In genomic region chr1:239112536-239112935, GRCh38 we compare ENCODE assay signal across 18 cellular contexts.
DNase-seq lines count a peak whose midpoint lies in the region; ATAC-seq, FAIRE-seq and TF ChIP-seq lines count a peak whose summit lies in the region.
"Had no signal": no experiment of that assay in that cellular context is flagged by ENCODE, and none has a peak within 500 bp of the region (broad histone marks: within the 10 kb centered on the region; RNA-seq: fewer than 3 reads in every experiment).

No MANE protein-coding gene starts in this region.

- no peak overlapping the region for H3K4ac ChIP-seq in H1 (replicated peaks; ENCODE audit: insufficient read length, low read depth, low read length)

- H3K27me3 ChIP-seq in H1 (replicated peaks in 1 of 4; ENCODE audit: control insufficient read depth in 3 of 4, extremely low read depth in 1 of 4, insufficient read depth in 3 of 4, low read length in 3 of 4) = no peaks in the 10 kb centered on the region
- H3K27me3 ChIP-seq: BLaER1 treated with 17β-estradiol and CSF1 and Interleukin-3, amounts not matched to agents 10 nM and 100 nM had no signal

- H3K79me2 ChIP-seq in H1 (ENCODE audit: control insufficient read depth in 1 of 2, insufficient read depth in 2 of 2, low read length in 2 of 2) = no peaks in the 10 kb centered on the region

- ATAC-seq in HG03045 (IDR thresholded peaks at IDR 0.05; ENCODE audit: unreplicated experiment) (no peak), HG03342 (IDR thresholded peaks at IDR 0.05; ENCODE audit: unreplicated experiment) (no peak)
- ATAC-seq: K562, T-cell had no signal

- H3K4me1 Mint-ChIP-seq in mesothelial cell of epicardium = no peaks in the 10 kb centered on the region
- H3K4me1 Mint-ChIP-seq: T-cell had no signal

- no peak overlapping the region for H3K56ac ChIP-seq in H1 (replicated peaks; ENCODE audit: insufficient read length, low read depth, low read length)

- no peak overlapping the region for H3K23ac ChIP-seq in H1 (ENCODE audit: insufficient read length)

- CTCF ChIA-PET in H1 (lab: Charles Lee; ENCODE audit: partially characterized antibody) = interaction anchor here (0.7 to 2.1 kb wide), 4 partner anchors 14 to 785 kb away, joined by 3 to 4 read pairs (median 3); no protein-coding TSS in a partner anchor

- H2BK20ac ChIP-seq in H1 (ENCODE audit: low read length) = peak overlapping the region; percentile 80; the same call in 1 of the 2 replicates

- H3K14ac ChIP-seq in H1 (ENCODE audit: insufficient read length) = no peak overlapping the region

- no peaks in the 10 kb centered on the region for H4K20me1 ChIP-seq in H1 (replicated peaks in 1 of 2; ENCODE audit: control insufficient read depth in 1 of 2, insufficient read depth in 2 of 2, low read length in 2 of 2)
- H4K20me1 ChIP-seq: BLaER1 treated with 17β-estradiol and CSF1 and Interleukin-3, amounts not matched to agents 10 nM and 100 nM had no signal

- no peak for TF ChIP-seq EP300 in H1 (IDR thresholded peaks at IDR 0.05; ENCODE audit: borderline replicate concordance in 1 of 2, low read depth in 2 of 2, low read length in 2 of 2)

- 0 out of 2 replicates have a peak overlapping the region, but pooled peaks have one; percentile 40 for H3K18ac ChIP-seq in H1 (ENCODE audit: extremely low read depth, low read length)

- FAIRE-seq in H1 (lab: Jason Lieb, UNC) = no peak
- FAIRE-seq: H54, K562 had no signal

- no peak overlapping the region for H2BK15ac ChIP-seq in H1 (ENCODE audit: low read length)

- H3K23me2 ChIP-seq in H1 (ENCODE audit: low read depth, low read length) = no peaks in the 10 kb centered on the region

- no peak overlapping the region for H4K91ac ChIP-seq in H1 (replicated peaks; ENCODE audit: insufficient read length, low read length)

- no peak overlapping the region for H3K4me2 ChIP-seq in H1 (ENCODE audit: insufficient read depth in 1 of 2, low read depth in 2 of 2, low read length in 2 of 2)
- H3K4me2 ChIP-seq: BLaER1 treated with 17β-estradiol and CSF1 and Interleukin-3, amounts not matched to agents 10 nM and 100 nM; SK-N-SH had no signal

- no peak overlapping the region for H3K27ac ChIP-seq in H1 (ENCODE audit: low read depth, low read length)
- H3K27ac ChIP-seq: BLaER1 treated with 17β-estradiol and CSF1 and Interleukin-3, amounts not matched to agents 10 nM and 100 nM had no signal

- 75% methylated on average over 3 of the region's 3 CpGs; no CpG with 5 or more reads in 1 of the 2 experiments for WGBS in H1 (ENCODE audit: extremely low coverage in 1 of 2, insufficient coverage in 1 of 2, insufficient read length in 1 of 2, insufficient replicate concordance in 2 of 2, low coverage in 1 of 2, low lambda C conversion rate in 2 of 2, missing lambda C conversion rate in 1 of 2), 2 experiments

- no peak overlapping the region for H2BK5ac ChIP-seq in H1 (ENCODE audit: low read depth, low read length)

- no peak for TF ChIP-seq POLR2A in H1 (IDR thresholded peaks at IDR 0.05; ENCODE audit: control extremely low read depth in 1 of 2, low read depth in 2 of 2, low read length in 2 of 2)

- peak; percentile 1 to 3 for DNase-seq in NCI-H526 (lab: John Stamatoyannopoulos, UW)
- DNase-seq in NCI-H526 treated with DMSO at 0.1 percent for 48 hours (lab: John Stamatoyannopoulos, UW) = no peak
- peak; percentile 35 to 80 for DNase-seq in NCI-H2081 (lab: John Stamatoyannopoulos, UW)
- DNase-seq in H1 (ENCODE audit: low read depth in 1 of 2, low spot score in 2 of 2) = no peak
- DNase-seq in retina = peak; percentile 6
- DNase-seq in mesothelial cell of epicardium (ENCODE audit: low spot score in 2 of 2, unreplicated experiment in 2 of 2) = no peak
- DNase-seq: DMS 273 treated with DMSO at 0.1 percent for 48 hours, MV-4-11, NCI-H187, NCI-H2171 treated with DMSO at 0.1 percent for 48 hours, SHP77, SK-N-SH, T-cell had no signal

- peaks cover 2% of the 10 kb centered on the region for H3K27me3 Mint-ChIP-seq in mesothelial cell of epicardium (ENCODE audit: low read depth)
- H3K27me3 Mint-ChIP-seq: T-cell had no signal

- H2BK12ac ChIP-seq in H1 (ENCODE audit: low read depth, low read length) = peak overlapping the region; percentile 61; the same call in 1 of the 2 replicates

- no peak for TF ChIP-seq CTCF in H1 (IDR thresholded peaks at IDR 0.05; ENCODE audit: control extremely low read depth in 1 of 3, insufficient read depth in 1 of 3, low read depth in 1 of 3, low read length in 3 of 3)
- no peak for TF ChIP-seq CTCF in mesothelial cell of epicardium (IDR thresholded peaks at IDR 0.05; ENCODE audit: unreplicated experiment)

- H3K4me1 ChIP-seq in H1 (replicated peaks in 1 of 4; ENCODE audit: control insufficient read depth in 3 of 4, insufficient read depth in 4 of 4, low read length in 3 of 4) = peaks cover 0 to 3% (median 0%) of the 10 kb centered on the region in 4 experiments; a peak in 2 of 7 replicates
- H3K4me1 ChIP-seq: BLaER1 treated with 17β-estradiol and CSF1 and Interleukin-3, amounts not matched to agents 10 nM and 100 nM had no signal

- no peak overlapping the region for H2AK5ac ChIP-seq in H1 (ENCODE audit: low read depth, low read length)

- H3K36me3 ChIP-seq in H1 (ENCODE audit: control insufficient read depth in 2 of 4, insufficient read depth in 4 of 4, low read length in 3 of 4) = no peaks in the 10 kb centered on the region
- H3K36me3 ChIP-seq: BLaER1 treated with 17β-estradiol and CSF1 and Interleukin-3, amounts not matched to agents 10 nM and 100 nM had no signal

- no peaks in the 10 kb centered on the region for H3K9me3 ChIP-seq in H1 (ENCODE audit: insufficient read depth in 2 of 2, low read depth in 1 of 2, low read length in 1 of 2)
- H3K9me3 ChIP-seq: BLaER1 treated with 17β-estradiol and CSF1 and Interleukin-3, amounts not matched to agents 10 nM and 100 nM; SK-N-SH had no signal

- no peaks in the 10 kb centered on the region for H3K9me3 Mint-ChIP-seq in mesothelial cell of epicardium
- H3K9me3 Mint-ChIP-seq: T-cell had no signal

- POLR2A ChIA-PET in H1 (lab: Charles Lee; ENCODE audit: partially characterized antibody) = no interaction called here

- peak overlapping the region; percentile 23; the same call in 1 of the 2 replicates for H2AFZ ChIP-seq in H1 (ENCODE audit: low read length)

- no peak overlapping the region for H3K4me3 ChIP-seq in H1 (ENCODE audit: extremely low read depth in 1 of 4, insufficient read depth in 2 of 4, low read depth in 3 of 4, low read length in 4 of 4)
- H3K4me3 ChIP-seq: BLaER1 treated with 17β-estradiol and CSF1 and Interleukin-3, amounts not matched to agents 10 nM and 100 nM; K562 had no signal

- H3K4me3 Mint-ChIP-seq in mesothelial cell of epicardium = no peak overlapping the region
- H3K4me3 Mint-ChIP-seq: T-cell had no signal

- H4K8ac ChIP-seq in H1 (ENCODE audit: extremely low read depth, insufficient read depth, low read length) = no peak overlapping the region

- H4K5ac ChIP-seq in H1 (ENCODE audit: insufficient read length, low read depth, low read length) = no peak overlapping the region

- H2BK120ac ChIP-seq in H1 (replicated peaks; ENCODE audit: low read depth, low read length) = no peak overlapping the region

- no peak for TF ChIP-seq RAD21 in H1 (IDR thresholded peaks at IDR 0.05 in 1 of 2, conservative IDR thresholded peaks at IDR 0.05 in 1 of 2; ENCODE audit: low read depth in 2 of 2, low read length in 2 of 2)

- no peaks in the 10 kb centered on the region for H3K79me1 ChIP-seq in H1 (ENCODE audit: low read depth, low read length)

- H3K27ac Mint-ChIP-seq in mesothelial cell of epicardium = no peak overlapping the region
- H3K27ac Mint-ChIP-seq: T-cell had no signal

- H3K36me3 Mint-ChIP-seq in mesothelial cell of epicardium = no peaks in the 10 kb centered on the region
- H3K36me3 Mint-ChIP-seq: T-cell had no signal

- H3K9ac ChIP-seq in H1 (replicated peaks in 1 of 4; ENCODE audit: extremely low read depth in 1 of 4, low read depth in 3 of 4, low read length in 3 of 4) = no peak overlapping the region; a peak in 1 of 7 replicates
- H3K9ac ChIP-seq: BLaER1 treated with 17β-estradiol and CSF1 and Interleukin-3, amounts not matched to agents 10 nM and 100 nM; SK-N-SH had no signal

TF ChIP-seq in H1, 55 proteins besides CTCF, POLR2A, EP300 and RAD21:
- no peak for TF ChIP-seq BRCA1 (IDR thresholded peaks at IDR 0.05; ENCODE audit: low read depth, low read length)

Comparison
In these comparisons a context has a peak if more than half of its experiments do, and no peak if none do; other contexts are left out.
1. DNase-seq: peak in NCI-H526 (2 of 2), NCI-H2081 (2 of 2) and retina (single experiment); none in NCI-H526 treated with DMSO at 0.1 percent for 48 hours (single experiment), H1 (0 of 2) and mesothelial cell of epicardium (0 of 2).